1 cellular context compared by ENCODE assay signal in genomic region chr6:11975353-11975977, GRCh38.
TF ChIP-seq lines count a peak whose summit lies in the region.

No MANE protein-coding gene starts in this region.

TF ChIP-seq in IMR-90, 13 proteins besides CTCF, POLR2A, EP300 and RAD21 (continued from another document):
- no peak for TF ChIP-seq RFX5 (IDR thresholded peaks at IDR 0.05; ENCODE audit: low read depth, low read length)
- TF ChIP-seq, protein P1, sequence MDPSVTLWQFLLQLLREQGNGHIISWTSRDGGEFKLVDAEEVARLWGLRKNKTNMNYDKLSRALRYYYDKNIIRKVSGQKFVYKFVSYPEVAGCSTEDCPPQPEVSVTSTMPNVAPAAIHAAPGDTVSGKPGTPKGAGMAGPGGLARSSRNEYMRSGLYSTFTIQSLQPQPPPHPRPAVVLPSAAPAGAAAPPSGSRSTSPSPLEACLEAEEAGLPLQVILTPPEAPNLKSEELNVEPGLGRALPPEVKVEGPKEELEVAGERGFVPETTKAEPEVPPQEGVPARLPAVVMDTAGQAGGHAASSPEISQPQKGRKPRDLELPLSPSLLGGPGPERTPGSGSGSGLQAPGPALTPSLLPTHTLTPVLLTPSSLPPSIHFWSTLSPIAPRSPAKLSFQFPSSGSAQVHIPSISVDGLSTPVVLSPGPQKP (IDR thresholded peaks at IDR 0.05; ENCODE audit: borderline replicate concordance, low read depth, low read length) = no peak
